Comparison of ENCODE assay signal across 7 cellular contexts in the genomic region with DNA sequence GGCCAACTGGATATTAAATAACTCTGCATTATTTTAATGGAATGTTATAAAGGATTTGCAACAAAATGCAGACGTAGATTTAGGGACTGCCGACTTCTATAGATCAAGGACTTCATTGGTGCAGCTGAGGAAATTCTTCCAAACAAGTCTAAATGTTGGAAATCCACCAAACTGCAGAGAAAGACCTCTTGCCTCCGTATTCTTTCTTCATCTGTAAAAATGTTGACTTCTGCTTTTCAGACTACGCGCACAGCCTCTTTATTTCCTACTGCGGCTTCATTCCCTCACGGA. TPM values are rescaled to one million over a fixed set of nuclear protein-coding genes. Genes with fewer than 3 reads are reported as not detected.
DNase-seq lines count a peak whose midpoint lies in the region; ATAC-seq, FAIRE-seq and TF ChIP-seq lines count a peak whose summit lies in the region.

No MANE protein-coding gene starts in this region.

- H3K27ac ChIP-seq in HUES48 (ENCODE audit: low read depth, low read length) (peak overlapping the region; percentile 90), iPS DF 6.9 (ENCODE audit: low read length) (no peak overlapping the region)

- H3K36me3 ChIP-seq in HUES48 (ENCODE audit: control insufficient read depth, insufficient read depth, low read length) = no peaks in the 10 kb centered on the region
- H3K36me3 ChIP-seq in iPS DF 6.9 (ENCODE audit: control insufficient read depth, insufficient read depth, low read length) = peaks cover 2% of the 10 kb centered on the region; the same call in 1 of the 2 replicates

- no peaks in the 10 kb centered on the region for H3K9me3 Mint-ChIP-seq in WTC11
- H3K9me3 Mint-ChIP-seq in stimulated activated naive B cell treated with anti-CD40 and anti-IgM and Interleukin-4, amounts not matched to agents 10 μg/mL and 1 μg/mL and 100 μg/mL, for 72 hours = no peaks in the 10 kb centered on the region

- no peaks in the 10 kb centered on the region for H3K27me3 Mint-ChIP-seq in WTC11 (ENCODE audit: low read depth)
- H3K27me3 Mint-ChIP-seq in stimulated activated naive B cell treated with anti-CD40 and anti-IgM and Interleukin-4, amounts not matched to agents 10 μg/mL and 1 μg/mL and 100 μg/mL, for 72 hours = no peaks in the 10 kb centered on the region

- H3K9me3 ChIP-seq in HUES48 (ENCODE audit: control insufficient read depth, insufficient read depth, low read length) = no peaks in the 10 kb centered on the region
- H3K9me3 ChIP-seq in iPS DF 6.9 (ENCODE audit: control insufficient read depth, insufficient read depth, low read length) = no peaks in the 10 kb centered on the region

- no peak overlapping the region for H3K27ac Mint-ChIP-seq in WTC11
- peak overlapping the region; percentile 91 for H3K27ac Mint-ChIP-seq in stimulated activated naive B cell treated with anti-CD40 and anti-IgM and Interleukin-4, amounts not matched to agents 10 μg/mL and 1 μg/mL and 100 μg/mL, for 72 hours

- DNase-seq in WTC11 (ENCODE audit: low spot score) = no peak
- no peak for DNase-seq in iPS DF 6.9 (ENCODE audit: low read depth, low spot score)
- DNase-seq in stimulated activated naive B cell treated with anti-CD40 and anti-IgM and Interleukin-4, amounts not matched to agents 10 μg/mL and 1 μg/mL and 100 μg/mL, for 72 hours = no peak
- DNase-seq in D721Med (ENCODE audit: insufficient read length, low spot score) = no peak
- no peak for DNase-seq in occipital lobe (lab: John Stamatoyannopoulos, UW)

- H3K4me3 ChIP-seq in HUES48 (ENCODE audit: low read depth, low read length) (peak overlapping the region; percentile 67), iPS DF 6.9 (ENCODE audit: low read length) (peak overlapping the region; percentile 94; the same call in 1 of the 2 replicates)

- no peak for TF ChIP-seq POLR2A in GM18505 (IDR thresholded peaks at IDR 0.05; ENCODE audit: borderline replicate concordance, extremely low read depth, insufficient read depth, insufficient read length)

- WGBS in iPS DF 6.9 (ENCODE audit: insufficient coverage, insufficient read length) = no CpG with 5 or more reads among the region's 7 CpGs

- ATAC-seq in WTC11 (no peak), GM18505 (IDR thresholded peaks at IDR 0.05; ENCODE audit: unreplicated experiment) (no peak)
- ATAC-seq in stimulated activated naive B cell treated with anti-CD40 and anti-IgM and Interleukin-4, amounts not matched to agents 10 μg/mL and 1 μg/mL and 100 μg/mL, for 72 hours (replicated peaks) = no peak

- H3K9ac ChIP-seq in HUES48 (ENCODE audit: low read depth, low read length) = peak overlapping the region; percentile 74

- peaks cover 34% of the 10 kb centered on the region for H3K4me1 Mint-ChIP-seq in WTC11
- H3K4me1 Mint-ChIP-seq in stimulated activated naive B cell treated with anti-CD40 and anti-IgM and Interleukin-4, amounts not matched to agents 10 μg/mL and 1 μg/mL and 100 μg/mL, for 72 hours = peaks cover 11 to 35% of the 10 kb centered on the region in 2 donors

- POLR2A ChIA-PET in WTC11 (lab: Charles Lee) = no interaction called here

- H3K4me3 Mint-ChIP-seq in WTC11 = peak overlapping the region; percentile 70
- H3K4me3 Mint-ChIP-seq in stimulated activated naive B cell treated with anti-CD40 and anti-IgM and Interleukin-4, amounts not matched to agents 10 μg/mL and 1 μg/mL and 100 μg/mL, for 72 hours = peak overlapping the region; percentile 87 to 88

- CTCF ChIA-PET in WTC11 (lab: Charles Lee) = no interaction called here

- H3K27me3 ChIP-seq in HUES48 (ENCODE audit: control insufficient read depth, insufficient read depth, low read length) (no peaks in the 10 kb centered on the region), iPS DF 6.9 (ENCODE audit: control insufficient read depth, insufficient read depth, low read length) (no peaks in the 10 kb centered on the region)

- TF ChIP-seq CTCF in WTC11 (IDR thresholded peaks at IDR 0.05) (no peak), D721Med (IDR thresholded peaks at IDR 0.05; ENCODE audit: insufficient read depth, missing control alignments) (no peak)

- no peaks in the 10 kb centered on the region for H3K36me3 Mint-ChIP-seq in WTC11
- peaks cover 5 to 6% of the 10 kb centered on the region in 2 donors for H3K36me3 Mint-ChIP-seq in stimulated activated naive B cell treated with anti-CD40 and anti-IgM and Interleukin-4, amounts not matched to agents 10 μg/mL and 1 μg/mL and 100 μg/mL, for 72 hours

- no peak for FAIRE-seq in D721Med (lab: Jason Lieb, UNC)

- H3K4me1 ChIP-seq in HUES48 (ENCODE audit: control insufficient read depth, insufficient read depth, low read length) (peaks cover 18% of the 10 kb centered on the region), iPS DF 6.9 (ENCODE audit: control insufficient read depth, insufficient read depth, low read length) (no peaks in the 10 kb centered on the region)

TF ChIP-seq in WTC11, 78 proteins besides CTCF, POLR2A, EP300 and RAD21:
- TF ChIP-seq ZNF138 (CRISPR knock-in tag; conservative IDR thresholded peaks at IDR 0.05) (no peak), OVOL2 (CRISPR knock-in tag; IDR thresholded peaks at IDR 0.05; ENCODE audit: borderline replicate concordance) (no peak), TCF7 (CRISPR knock-in tag; IDR thresholded peaks at IDR 0.05; ENCODE audit: low read depth) (no peak), RORB (CRISPR knock-in tag; IDR thresholded peaks at IDR 0.05) (no peak), CBFB (CRISPR knock-in tag; IDR thresholded peaks at IDR 0.05; ENCODE audit: low read depth) (no peak), SMAD3 (CRISPR knock-in tag; IDR thresholded peaks at IDR 0.05; ENCODE audit: borderline replicate concordance) (no peak), NR2C2 (CRISPR knock-in tag; IDR thresholded peaks at IDR 0.05) (no peak), KAT7 (CRISPR knock-in tag; IDR thresholded peaks at IDR 0.05; ENCODE audit: borderline replicate concordance) (no peak)
- TF ChIP-seq, protein P1, sequence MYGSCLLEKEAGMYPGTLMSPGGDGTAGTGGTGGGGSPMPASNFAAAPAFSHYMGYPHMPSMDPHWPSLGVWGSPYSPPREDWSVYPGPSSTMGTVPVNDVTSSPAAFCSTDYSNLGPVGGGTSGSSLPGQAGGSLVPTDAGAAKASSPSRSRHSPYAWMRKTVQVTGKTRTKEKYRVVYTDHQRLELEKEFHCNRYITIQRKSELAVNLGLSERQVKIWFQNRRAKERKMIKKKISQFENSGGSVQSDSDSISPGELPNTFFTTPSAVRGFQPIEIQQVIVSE (CRISPR knock-in tag; IDR thresholded peaks at IDR 0.05; ENCODE audit: borderline replicate concordance) = no peak

RNA-seq across cellular contexts. Expression of a gene that starts 1.5 kb away (rescaled TPM):
- 134 to 145 TPM (median 138 TPM) in 3 replicates for total RNA-seq in WTC11 (2021)
- total RNA-seq in occipital lobe = 305 TPM
